ENCODE assay signal across 1 cellular context in genomic region chr2:197071213-197071612, GRCh38.
TF ChIP-seq lines count a peak whose summit lies in the region.

No MANE protein-coding gene starts in this region.

TF ChIP-seq in K562, 482 proteins besides CTCF, POLR2A, EP300 and RAD21 (continued from another document):
- TF ChIP-seq CHD7 (IDR thresholded peaks at IDR 0.05; ENCODE audit: low read depth, low read length): no peak
- no peak for TF ChIP-seq DNMT1 (IDR thresholded peaks at IDR 0.05)
- no peak for TF ChIP-seq RERE (CRISPR knock-in tag; IDR thresholded peaks at IDR 0.05; ENCODE audit: borderline replicate concordance)
- TF ChIP-seq BMI1 (IDR thresholded peaks at IDR 0.05; ENCODE audit: low read length): no peak
- no peak for TF ChIP-seq ATF7 (IDR thresholded peaks at IDR 0.05)
- no peak for TF ChIP-seq ZNF175 (CRISPR knock-in tag; IDR thresholded peaks at IDR 0.05; ENCODE audit: low read depth)
- TF ChIP-seq CREB1 (IDR thresholded peaks at IDR 0.05): no peak
- no peak for TF ChIP-seq CREB1 (CRISPR knock-in tag; IDR thresholded peaks at IDR 0.05)
- TF ChIP-seq C11orf30 (IDR thresholded peaks at IDR 0.05; ENCODE audit: low read depth): peak; percentile 27; the same call in 1 of the 2 replicates
- no peak for TF ChIP-seq ZBTB1 (CRISPR knock-in tag; IDR thresholded peaks at IDR 0.05; ENCODE audit: borderline replicate concordance, low read depth)
- no peak for TF ChIP-seq HMG20A (CRISPR knock-in tag; conservative IDR thresholded peaks at IDR 0.05)
- peak; percentile 55 for TF ChIP-seq ZNF316 (IDR thresholded peaks at IDR 0.05)
- no peak for TF ChIP-seq RFX1 (IDR thresholded peaks at IDR 0.05)
